ENCODE assay signal across 1 cellular context in the genomic region with DNA sequence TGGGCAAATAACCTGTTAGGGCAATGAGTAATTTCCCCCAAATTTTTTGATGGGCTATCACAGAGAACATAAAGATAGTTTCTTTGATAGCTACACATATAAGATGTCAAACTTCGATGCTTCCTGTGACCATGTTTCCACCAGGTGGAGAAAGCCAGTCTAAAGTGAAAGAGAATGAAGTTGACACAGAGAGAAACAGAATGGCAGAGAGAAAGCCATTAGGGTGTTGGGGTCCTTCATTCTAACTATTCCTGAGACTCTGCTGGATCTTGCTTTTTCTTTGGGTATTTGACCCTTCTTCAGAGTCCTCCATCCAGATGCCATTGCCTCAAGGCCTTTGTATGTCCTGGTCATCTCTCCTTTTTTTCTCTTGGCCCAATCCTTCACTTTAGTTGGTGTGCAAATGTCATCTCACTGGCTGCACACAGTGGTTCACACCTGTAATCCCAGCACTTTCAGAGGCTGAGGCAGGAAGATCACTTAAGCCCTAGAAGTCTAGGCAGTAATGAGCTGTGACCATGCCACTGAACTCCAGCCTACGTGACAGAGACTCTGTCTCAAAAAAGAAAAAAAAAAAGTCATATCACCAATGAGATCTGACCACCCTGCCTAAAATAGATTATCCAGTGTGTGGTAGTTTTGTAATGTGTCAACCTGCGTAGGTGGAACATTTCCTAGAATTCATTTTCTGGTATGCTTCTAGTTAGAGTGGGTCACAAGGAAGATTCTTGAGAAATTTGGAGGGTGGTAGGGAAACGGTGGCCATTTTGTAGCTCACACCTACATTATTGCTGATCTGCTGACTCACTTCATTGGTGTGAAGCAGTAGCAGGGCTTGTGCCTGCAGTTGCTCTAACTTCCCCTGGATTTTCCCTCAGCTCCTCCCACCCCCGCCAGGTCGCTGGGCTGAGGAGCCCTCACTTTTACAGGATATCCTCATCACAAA.
TF ChIP-seq lines count a peak whose summit lies in the region.

No MANE protein-coding gene starts in this region.

TF ChIP-seq in K562, 482 proteins besides CTCF, POLR2A, EP300 and RAD21 (continued from another document and continues in another):
- TF ChIP-seq SAP30 (IDR thresholded peaks at IDR 0.05; ENCODE audit: borderline replicate concordance, insufficient read depth, low read depth, low read length, poor library complexity, severe bottlenecking) (no peak), CBX3 (IDR thresholded peaks at IDR 0.05; ENCODE audit: borderline replicate concordance in 1 of 2, low read length in 2 of 2) (peak in 1 of 2 experiments; percentile 95; a peak in 2 of 3 replicates), FOXM1 (IDR thresholded peaks at IDR 0.05; ENCODE audit: low read depth) (no peak), FOXM1 (CRISPR knock-in tag; IDR thresholded peaks at IDR 0.05; ENCODE audit: low read depth) (no peak), RAD51 (IDR thresholded peaks at IDR 0.05; ENCODE audit: borderline replicate concordance, low read depth) (no peak), ZNF174 (CRISPR knock-in tag; IDR thresholded peaks at IDR 0.05) (no peak), CBFA2T3 (IDR thresholded peaks at IDR 0.05) (peak; percentile 73), PHB2 (IDR thresholded peaks at IDR 0.05; ENCODE audit: low read depth) (no peak), ZC3H4 (CRISPR knock-in tag; IDR thresholded peaks at IDR 0.05; ENCODE audit: borderline replicate concordance) (no peak), SMARCE1 (IDR thresholded peaks at IDR 0.05) (peak; percentile 57; the same call in 1 of the 2 replicates), RCOR1 (IDR thresholded peaks at IDR 0.05; ENCODE audit: borderline replicate concordance in 1 of 2, low read depth in 2 of 2, low read length in 2 of 2) (peak in 1 of 2 experiments; percentile 47; a peak in 1 of 4 replicates), ZNF830 (CRISPR knock-in tag; IDR thresholded peaks at IDR 0.05) (no peak), TGIF2 (CRISPR knock-in tag; IDR thresholded peaks at IDR 0.05) (no peak), HDAC1 (IDR thresholded peaks at IDR 0.05) (0 out of 4 replicates have a peak, but pooled peaks of 1 of the 2 experiments have one; percentile 32), RBM34 (IDR thresholded peaks at IDR 0.05; ENCODE audit: borderline replicate concordance, insufficient read depth, low read length) (no peak), RBM25 (IDR thresholded peaks at IDR 0.05; ENCODE audit: low read depth, low read length, severe bottlenecking) (no peak), CREM (IDR thresholded peaks at IDR 0.05; ENCODE audit: low read depth) (peak; percentile 39), ZNF431 (CRISPR knock-in tag; IDR thresholded peaks at IDR 0.05) (no peak), ZNF707 (CRISPR knock-in tag; conservative IDR thresholded peaks at IDR 0.05) (no peak)
- TF ChIP-seq, protein P1, sequence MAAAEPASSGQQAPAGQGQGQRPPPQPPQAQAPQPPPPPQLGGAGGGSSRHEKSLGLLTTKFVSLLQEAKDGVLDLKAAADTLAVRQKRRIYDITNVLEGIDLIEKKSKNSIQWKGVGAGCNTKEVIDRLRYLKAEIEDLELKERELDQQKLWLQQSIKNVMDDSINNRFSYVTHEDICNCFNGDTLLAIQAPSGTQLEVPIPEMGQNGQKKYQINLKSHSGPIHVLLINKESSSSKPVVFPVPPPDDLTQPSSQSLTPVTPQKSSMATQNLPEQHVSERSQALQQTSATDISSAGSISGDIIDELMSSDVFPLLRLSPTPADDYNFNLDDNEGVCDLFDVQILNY (CRISPR knock-in tag; IDR thresholded peaks at IDR 0.05) = no peak
- TF ChIP-seq, protein P2, sequence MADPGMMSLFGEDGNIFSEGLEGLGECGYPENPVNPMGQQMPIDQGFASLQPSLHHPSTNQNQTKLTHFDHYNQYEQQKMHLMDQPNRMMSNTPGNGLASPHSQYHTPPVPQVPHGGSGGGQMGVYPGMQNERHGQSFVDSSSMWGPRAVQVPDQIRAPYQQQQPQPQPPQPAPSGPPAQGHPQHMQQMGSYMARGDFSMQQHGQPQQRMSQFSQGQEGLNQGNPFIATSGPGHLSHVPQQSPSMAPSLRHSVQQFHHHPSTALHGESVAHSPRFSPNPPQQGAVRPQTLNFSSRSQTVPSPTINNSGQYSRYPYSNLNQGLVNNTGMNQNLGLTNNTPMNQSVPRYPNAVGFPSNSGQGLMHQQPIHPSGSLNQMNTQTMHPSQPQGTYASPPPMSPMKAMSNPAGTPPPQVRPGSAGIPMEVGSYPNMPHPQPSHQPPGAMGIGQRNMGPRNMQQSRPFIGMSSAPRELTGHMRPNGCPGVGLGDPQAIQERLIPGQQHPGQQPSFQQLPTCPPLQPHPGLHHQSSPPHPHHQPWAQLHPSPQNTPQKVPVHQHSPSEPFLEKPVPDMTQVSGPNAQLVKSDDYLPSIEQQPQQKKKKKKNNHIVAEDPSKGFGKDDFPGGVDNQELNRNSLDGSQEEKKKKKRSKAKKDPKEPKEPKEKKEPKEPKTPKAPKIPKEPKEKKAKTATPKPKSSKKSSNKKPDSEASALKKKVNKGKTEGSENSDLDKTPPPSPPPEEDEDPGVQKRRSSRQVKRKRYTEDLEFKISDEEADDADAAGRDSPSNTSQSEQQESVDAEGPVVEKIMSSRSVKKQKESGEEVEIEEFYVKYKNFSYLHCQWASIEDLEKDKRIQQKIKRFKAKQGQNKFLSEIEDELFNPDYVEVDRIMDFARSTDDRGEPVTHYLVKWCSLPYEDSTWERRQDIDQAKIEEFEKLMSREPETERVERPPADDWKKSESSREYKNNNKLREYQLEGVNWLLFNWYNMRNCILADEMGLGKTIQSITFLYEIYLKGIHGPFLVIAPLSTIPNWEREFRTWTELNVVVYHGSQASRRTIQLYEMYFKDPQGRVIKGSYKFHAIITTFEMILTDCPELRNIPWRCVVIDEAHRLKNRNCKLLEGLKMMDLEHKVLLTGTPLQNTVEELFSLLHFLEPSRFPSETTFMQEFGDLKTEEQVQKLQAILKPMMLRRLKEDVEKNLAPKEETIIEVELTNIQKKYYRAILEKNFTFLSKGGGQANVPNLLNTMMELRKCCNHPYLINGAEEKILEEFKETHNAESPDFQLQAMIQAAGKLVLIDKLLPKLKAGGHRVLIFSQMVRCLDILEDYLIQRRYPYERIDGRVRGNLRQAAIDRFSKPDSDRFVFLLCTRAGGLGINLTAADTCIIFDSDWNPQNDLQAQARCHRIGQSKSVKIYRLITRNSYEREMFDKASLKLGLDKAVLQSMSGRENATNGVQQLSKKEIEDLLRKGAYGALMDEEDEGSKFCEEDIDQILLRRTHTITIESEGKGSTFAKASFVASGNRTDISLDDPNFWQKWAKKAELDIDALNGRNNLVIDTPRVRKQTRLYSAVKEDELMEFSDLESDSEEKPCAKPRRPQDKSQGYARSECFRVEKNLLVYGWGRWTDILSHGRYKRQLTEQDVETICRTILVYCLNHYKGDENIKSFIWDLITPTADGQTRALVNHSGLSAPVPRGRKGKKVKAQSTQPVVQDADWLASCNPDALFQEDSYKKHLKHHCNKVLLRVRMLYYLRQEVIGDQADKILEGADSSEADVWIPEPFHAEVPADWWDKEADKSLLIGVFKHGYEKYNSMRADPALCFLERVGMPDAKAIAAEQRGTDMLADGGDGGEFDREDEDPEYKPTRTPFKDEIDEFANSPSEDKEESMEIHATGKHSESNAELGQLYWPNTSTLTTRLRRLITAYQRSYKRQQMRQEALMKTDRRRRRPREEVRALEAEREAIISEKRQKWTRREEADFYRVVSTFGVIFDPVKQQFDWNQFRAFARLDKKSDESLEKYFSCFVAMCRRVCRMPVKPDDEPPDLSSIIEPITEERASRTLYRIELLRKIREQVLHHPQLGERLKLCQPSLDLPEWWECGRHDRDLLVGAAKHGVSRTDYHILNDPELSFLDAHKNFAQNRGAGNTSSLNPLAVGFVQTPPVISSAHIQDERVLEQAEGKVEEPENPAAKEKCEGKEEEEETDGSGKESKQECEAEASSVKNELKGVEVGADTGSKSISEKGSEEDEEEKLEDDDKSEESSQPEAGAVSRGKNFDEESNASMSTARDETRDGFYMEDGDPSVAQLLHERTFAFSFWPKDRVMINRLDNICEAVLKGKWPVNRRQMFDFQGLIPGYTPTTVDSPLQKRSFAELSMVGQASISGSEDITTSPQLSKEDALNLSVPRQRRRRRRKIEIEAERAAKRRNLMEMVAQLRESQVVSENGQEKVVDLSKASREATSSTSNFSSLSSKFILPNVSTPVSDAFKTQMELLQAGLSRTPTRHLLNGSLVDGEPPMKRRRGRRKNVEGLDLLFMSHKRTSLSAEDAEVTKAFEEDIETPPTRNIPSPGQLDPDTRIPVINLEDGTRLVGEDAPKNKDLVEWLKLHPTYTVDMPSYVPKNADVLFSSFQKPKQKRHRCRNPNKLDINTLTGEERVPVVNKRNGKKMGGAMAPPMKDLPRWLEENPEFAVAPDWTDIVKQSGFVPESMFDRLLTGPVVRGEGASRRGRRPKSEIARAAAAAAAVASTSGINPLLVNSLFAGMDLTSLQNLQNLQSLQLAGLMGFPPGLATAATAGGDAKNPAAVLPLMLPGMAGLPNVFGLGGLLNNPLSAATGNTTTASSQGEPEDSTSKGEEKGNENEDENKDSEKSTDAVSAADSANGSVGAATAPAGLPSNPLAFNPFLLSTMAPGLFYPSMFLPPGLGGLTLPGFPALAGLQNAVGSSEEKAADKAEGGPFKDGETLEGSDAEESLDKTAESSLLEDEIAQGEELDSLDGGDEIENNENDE (IDR thresholded peaks at IDR 0.05; ENCODE audit: low read depth, low read length) = no peak
- TF ChIP-seq, protein P3, sequence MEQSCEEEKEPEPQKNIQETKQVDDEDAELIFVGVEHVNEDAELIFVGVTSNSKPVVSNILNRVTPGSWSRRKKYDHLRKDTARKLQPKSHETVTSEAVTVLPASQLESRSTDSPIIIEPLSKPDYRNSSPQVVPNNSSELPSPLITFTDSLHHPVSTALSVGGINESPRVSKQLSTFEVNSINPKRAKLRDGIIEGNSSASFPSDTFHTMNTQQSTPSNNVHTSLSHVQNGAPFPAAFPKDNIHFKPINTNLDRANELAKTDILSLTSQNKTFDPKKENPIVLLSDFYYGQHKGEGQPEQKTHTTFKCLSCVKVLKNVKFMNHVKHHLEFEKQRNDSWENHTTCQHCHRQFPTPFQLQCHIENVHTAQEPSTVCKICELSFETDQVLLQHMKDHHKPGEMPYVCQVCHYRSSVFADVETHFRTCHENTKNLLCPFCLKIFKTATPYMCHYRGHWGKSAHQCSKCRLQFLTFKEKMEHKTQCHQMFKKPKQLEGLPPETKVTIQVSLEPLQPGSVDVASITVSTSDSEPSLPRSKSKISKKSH (CRISPR knock-in tag; IDR thresholded peaks at IDR 0.05) = no peak
- TF ChIP-seq, protein P4, sequence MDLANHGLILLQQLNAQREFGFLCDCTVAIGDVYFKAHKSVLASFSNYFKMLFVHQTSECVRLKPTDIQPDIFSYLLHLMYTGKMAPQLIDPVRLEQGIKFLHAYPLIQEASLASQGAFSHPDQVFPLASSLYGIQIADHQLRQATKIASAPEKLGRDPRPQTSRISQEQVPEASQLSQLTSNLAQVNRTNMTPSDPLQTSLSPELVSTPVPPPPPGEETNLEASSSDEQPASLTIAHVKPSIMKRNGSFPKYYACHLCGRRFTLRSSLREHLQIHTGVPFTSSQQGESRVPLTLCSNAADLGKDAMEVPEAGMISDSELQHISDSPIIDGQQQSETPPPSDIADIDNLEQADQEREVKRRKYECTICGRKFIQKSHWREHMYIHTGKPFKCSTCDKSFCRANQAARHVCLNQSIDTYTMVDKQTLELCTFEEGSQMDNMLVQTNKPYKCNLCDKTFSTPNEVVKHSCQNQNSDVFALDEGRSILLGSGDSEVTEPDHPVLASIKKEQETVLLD (IDR thresholded peaks at IDR 0.05) = no peak
- TF ChIP-seq, protein P5, sequence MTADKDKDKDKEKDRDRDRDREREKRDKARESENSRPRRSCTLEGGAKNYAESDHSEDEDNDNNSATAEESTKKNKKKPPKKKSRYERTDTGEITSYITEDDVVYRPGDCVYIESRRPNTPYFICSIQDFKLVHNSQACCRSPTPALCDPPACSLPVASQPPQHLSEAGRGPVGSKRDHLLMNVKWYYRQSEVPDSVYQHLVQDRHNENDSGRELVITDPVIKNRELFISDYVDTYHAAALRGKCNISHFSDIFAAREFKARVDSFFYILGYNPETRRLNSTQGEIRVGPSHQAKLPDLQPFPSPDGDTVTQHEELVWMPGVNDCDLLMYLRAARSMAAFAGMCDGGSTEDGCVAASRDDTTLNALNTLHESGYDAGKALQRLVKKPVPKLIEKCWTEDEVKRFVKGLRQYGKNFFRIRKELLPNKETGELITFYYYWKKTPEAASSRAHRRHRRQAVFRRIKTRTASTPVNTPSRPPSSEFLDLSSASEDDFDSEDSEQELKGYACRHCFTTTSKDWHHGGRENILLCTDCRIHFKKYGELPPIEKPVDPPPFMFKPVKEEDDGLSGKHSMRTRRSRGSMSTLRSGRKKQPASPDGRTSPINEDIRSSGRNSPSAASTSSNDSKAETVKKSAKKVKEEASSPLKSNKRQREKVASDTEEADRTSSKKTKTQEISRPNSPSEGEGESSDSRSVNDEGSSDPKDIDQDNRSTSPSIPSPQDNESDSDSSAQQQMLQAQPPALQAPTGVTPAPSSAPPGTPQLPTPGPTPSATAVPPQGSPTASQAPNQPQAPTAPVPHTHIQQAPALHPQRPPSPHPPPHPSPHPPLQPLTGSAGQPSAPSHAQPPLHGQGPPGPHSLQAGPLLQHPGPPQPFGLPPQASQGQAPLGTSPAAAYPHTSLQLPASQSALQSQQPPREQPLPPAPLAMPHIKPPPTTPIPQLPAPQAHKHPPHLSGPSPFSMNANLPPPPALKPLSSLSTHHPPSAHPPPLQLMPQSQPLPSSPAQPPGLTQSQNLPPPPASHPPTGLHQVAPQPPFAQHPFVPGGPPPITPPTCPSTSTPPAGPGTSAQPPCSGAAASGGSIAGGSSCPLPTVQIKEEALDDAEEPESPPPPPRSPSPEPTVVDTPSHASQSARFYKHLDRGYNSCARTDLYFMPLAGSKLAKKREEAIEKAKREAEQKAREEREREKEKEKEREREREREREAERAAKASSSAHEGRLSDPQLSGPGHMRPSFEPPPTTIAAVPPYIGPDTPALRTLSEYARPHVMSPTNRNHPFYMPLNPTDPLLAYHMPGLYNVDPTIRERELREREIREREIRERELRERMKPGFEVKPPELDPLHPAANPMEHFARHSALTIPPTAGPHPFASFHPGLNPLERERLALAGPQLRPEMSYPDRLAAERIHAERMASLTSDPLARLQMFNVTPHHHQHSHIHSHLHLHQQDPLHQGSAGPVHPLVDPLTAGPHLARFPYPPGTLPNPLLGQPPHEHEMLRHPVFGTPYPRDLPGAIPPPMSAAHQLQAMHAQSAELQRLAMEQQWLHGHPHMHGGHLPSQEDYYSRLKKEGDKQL (CRISPR knock-in tag; IDR thresholded peaks at IDR 0.05; ENCODE audit: borderline replicate concordance) = no peak
- TF ChIP-seq, protein P6, sequence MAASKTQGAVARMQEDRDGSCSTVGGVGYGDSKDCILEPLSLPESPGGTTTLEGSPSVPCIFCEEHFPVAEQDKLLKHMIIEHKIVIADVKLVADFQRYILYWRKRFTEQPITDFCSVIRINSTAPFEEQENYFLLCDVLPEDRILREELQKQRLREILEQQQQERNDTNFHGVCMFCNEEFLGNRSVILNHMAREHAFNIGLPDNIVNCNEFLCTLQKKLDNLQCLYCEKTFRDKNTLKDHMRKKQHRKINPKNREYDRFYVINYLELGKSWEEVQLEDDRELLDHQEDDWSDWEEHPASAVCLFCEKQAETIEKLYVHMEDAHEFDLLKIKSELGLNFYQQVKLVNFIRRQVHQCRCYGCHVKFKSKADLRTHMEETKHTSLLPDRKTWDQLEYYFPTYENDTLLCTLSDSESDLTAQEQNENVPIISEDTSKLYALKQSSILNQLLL (CRISPR knock-in tag; IDR thresholded peaks at IDR 0.05; ENCODE audit: borderline replicate concordance) = no peak
- TF ChIP-seq, protein P7, sequence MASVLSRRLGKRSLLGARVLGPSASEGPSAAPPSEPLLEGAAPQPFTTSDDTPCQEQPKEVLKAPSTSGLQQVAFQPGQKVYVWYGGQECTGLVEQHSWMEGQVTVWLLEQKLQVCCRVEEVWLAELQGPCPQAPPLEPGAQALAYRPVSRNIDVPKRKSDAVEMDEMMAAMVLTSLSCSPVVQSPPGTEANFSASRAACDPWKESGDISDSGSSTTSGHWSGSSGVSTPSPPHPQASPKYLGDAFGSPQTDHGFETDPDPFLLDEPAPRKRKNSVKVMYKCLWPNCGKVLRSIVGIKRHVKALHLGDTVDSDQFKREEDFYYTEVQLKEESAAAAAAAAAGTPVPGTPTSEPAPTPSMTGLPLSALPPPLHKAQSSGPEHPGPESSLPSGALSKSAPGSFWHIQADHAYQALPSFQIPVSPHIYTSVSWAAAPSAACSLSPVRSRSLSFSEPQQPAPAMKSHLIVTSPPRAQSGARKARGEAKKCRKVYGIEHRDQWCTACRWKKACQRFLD (CRISPR knock-in tag; IDR thresholded peaks at IDR 0.05) = 0 out of 2 replicates have a peak, but pooled peaks have one; percentile 59
